8 cellular contexts compared by ENCODE assay signal in genomic region chr13:99442273-99442895, GRCh38. TPM values are rescaled to one million over a fixed set of nuclear protein-coding genes. Genes with fewer than 3 reads are reported as not detected.
A peak's percentile ranks its signal among the peaks of the same experiment; 100 is the strongest.
DNase-seq lines count a peak whose midpoint lies in the region; ATAC-seq and TF ChIP-seq lines count a peak whose summit lies in the region.

No MANE protein-coding gene starts in this region.

- H3K27me3 ChIP-seq in testis, result no peaks in the 10 kb centered on the region

- no peak for TF ChIP-seq POLR2A in testis (IDR thresholded peaks at IDR 0.05)

- H3K4me1 ChIP-seq in testis, result no peaks in the 10 kb centered on the region

- intact Hi-C loops in activated CD4-positive, alpha-beta T cell treated with anti-CD3 and anti-CD28 coated beads for 36 hours (cut with DNase I, micrococcal nuclease), result loop anchor here (1.0 to 10.0 kb wide), 11 partner anchors 63 to 1070 kb away; partner anchors contain the start of genes CLYBL (in 1 of the 2) and ZIC5 (in 1 of the 2)
- intact Hi-C loops in testis (cut with DNase I; ENCODE audit: low total_unique reads), result no loop called here

- POLR2A ChIA-PET in activated CD4-positive, alpha-beta T cell treated with anti-CD3 and anti-CD28 coated beads for 36 hours (lab: Charles Lee), result no interaction called here

- ATAC-seq in activated CD4-positive, alpha-beta T cell treated with anti-CD3 and anti-CD28 coated beads for 36 hours, result peak; percentile 61
- ATAC-seq in GM19397 (IDR thresholded peaks at IDR 0.05; ENCODE audit: unreplicated experiment), result no peak

- CTCF ChIA-PET in activated CD4-positive, alpha-beta T cell treated with anti-CD3 and anti-CD28 coated beads for 36 hours (lab: Charles Lee), result interaction anchor here (0.7 to 4.8 kb wide), 12 partner anchors 22 to 246 kb away, joined by 3 to 32 read pairs (median 4); no protein-coding TSS in a partner anchor

- H3K36me3 Mint-ChIP-seq in activated CD4-positive, alpha-beta T cell treated with anti-CD3 and anti-CD28 coated beads for 36 hours (ENCODE audit: low read depth), result no peaks in the 10 kb centered on the region

- H3K27ac ChIP-seq in testis, result no peak overlapping the region

- H3K9me3 ChIP-seq in testis, result no peaks in the 10 kb centered on the region

- H3K27ac Mint-ChIP-seq in activated CD4-positive, alpha-beta T cell treated with anti-CD3 and anti-CD28 coated beads for 36 hours, result no peak overlapping the region

- TF ChIP-seq CTCF in cardiac fibroblast (IDR thresholded peaks at IDR 0.05; ENCODE audit: low read depth, low read length) (peak; percentile 91), testis (IDR thresholded peaks at IDR 0.05) (peak; percentile 83 to 99 (median 91))

- H3K4me1 Mint-ChIP-seq in activated CD4-positive, alpha-beta T cell treated with anti-CD3 and anti-CD28 coated beads for 36 hours, result peaks cover 9% of the 10 kb centered on the region

- no peaks in the 10 kb centered on the region for H3K9me3 Mint-ChIP-seq in activated CD4-positive, alpha-beta T cell treated with anti-CD3 and anti-CD28 coated beads for 36 hours (ENCODE audit: low read depth)

- DNase-seq in activated CD4-positive, alpha-beta T cell treated with anti-CD3 and anti-CD28 coated beads for 36 hours, result peak; percentile 61
- DNase-seq in activated CD4-positive, alpha-beta T cell treated with anti-CD3 and anti-CD28 coated beads for 1 hour, result no peak
- DNase-seq in LHCN-M2 (ENCODE audit: low read depth), result peak; percentile 35
- peak; percentile 49 for DNase-seq in SHP77 treated with DMSO at 0.1 percent for 48 hours (lab: John Stamatoyannopoulos, UW)
- DNase-seq in cardiac fibroblast (ENCODE audit: low read depth in 2 of 2), result peak; percentile 68 to 74
- peak; percentile 67 for DNase-seq in left kidney (ENCODE audit: low read depth, low spot score)
- peak; percentile 69 for DNase-seq in testis

- H3K4me3 ChIP-seq in cardiac fibroblast (replicated peaks in 1 of 2; ENCODE audit: low read depth in 2 of 2, low read length in 2 of 2), result no peak overlapping the region
- H3K4me3 ChIP-seq in testis, result peak overlapping the region in 1 of 2 donors; percentile 18

- no peak overlapping the region for H3K4me3 Mint-ChIP-seq in activated CD4-positive, alpha-beta T cell treated with anti-CD3 and anti-CD28 coated beads for 36 hours

- H3K36me3 ChIP-seq in testis (ENCODE audit: low read depth, missing control alignments), result no peaks in the 10 kb centered on the region

- peaks cover 2% of the 10 kb centered on the region for H3K27me3 Mint-ChIP-seq in activated CD4-positive, alpha-beta T cell treated with anti-CD3 and anti-CD28 coated beads for 36 hours

- WGBS in testis, 2 donors, result 48 to 58% methylated on average over 7 of the region's 7 CpGs

RNA-seq across cellular contexts. Expression of gene TM9SF2, which starts 58.9 kb away (rescaled TPM):
- 10 to 100 TPM; 51.8 to 53.4 TPM for total RNA-seq in activated CD4-positive, alpha-beta T cell treated with anti-CD3 and anti-CD28 coated beads for 36 hours
- total RNA-seq in LHCN-M2 (2014; rRNA removed), result 114 and 116 TPM in 2 replicates
- 44.5 TPM for polyA plus RNA-seq in LHCN-M2 (2012)
- 100 to 1,000 TPM; 106 to 119 TPM for total RNA-seq in testis
- polyA plus RNA-seq in testis (ENCODE audit: insufficient read depth, low read depth, low replicate concordance), result 136 TPM
